ENCODE assay signal across 8 cellular contexts in the genomic region with DNA sequence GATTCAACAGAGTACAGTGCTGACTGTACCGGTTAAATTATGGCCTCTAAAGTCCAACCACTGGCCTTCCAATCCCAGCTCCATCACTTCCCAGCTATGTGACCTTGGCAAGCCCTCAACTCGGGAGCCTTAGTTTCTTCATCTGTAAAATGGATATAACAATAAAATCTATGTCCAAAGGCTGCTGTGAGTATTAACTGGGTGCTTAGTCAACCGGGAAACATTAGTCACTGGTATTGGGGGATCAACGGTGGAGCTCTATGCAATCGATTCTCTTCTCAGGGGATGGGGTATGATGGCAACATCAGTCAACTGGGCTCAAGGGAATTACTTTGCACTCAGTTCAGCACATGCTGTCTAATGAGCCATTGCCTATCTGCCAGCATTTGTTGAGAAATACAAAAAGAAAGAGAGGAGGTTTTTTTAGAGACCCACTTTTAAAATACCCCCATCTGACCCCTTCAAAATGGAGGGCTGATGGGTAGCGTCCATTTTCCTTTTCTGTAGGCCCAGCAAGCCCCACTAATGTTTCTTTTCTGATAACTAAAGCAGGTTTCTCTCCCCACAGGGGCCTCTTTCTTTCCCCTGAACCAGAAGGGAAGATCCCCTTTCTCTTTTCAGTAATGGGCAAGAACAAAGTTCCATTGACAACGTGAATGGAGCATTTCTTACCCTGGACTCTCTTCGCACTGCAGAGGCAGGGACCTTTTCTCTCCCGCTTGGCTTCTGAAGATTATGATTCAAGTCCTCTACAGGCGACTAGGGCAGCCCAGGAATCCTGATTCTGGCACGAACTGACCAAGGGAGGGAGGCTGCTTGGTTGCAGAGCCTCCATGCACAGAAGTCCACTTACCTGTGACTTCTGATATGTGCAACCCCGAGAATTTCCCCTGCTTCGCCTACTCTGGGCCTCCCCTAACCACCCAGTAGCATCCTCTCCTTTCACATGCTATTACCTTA. TPM values are rescaled to one million over a fixed set of nuclear protein-coding genes. Genes with fewer than 3 reads are reported as not detected.
DNase-seq lines count a peak whose midpoint lies in the region; ATAC-seq, FAIRE-seq and TF ChIP-seq lines count a peak whose summit lies in the region.

No MANE protein-coding gene starts in this region.

- POLR2A ChIA-PET in activated CD4-positive, alpha-beta memory T cell treated with anti-CD3 and anti-CD28 coated beads, Interleukin-2, amount 10 ng/mL, durations not matched to agents 7 days and 5 days (lab: Charles Lee), result interaction anchor here (0.7 to 1.8 kb wide), 5 partner anchors 8 to 13 kb away, joined by 3 to 10 read pairs (median 3); no protein-coding TSS in a partner anchor

- H3K9me3 Mint-ChIP-seq in activated naive CD4-positive, alpha-beta T cell treated with anti-CD3 and anti-CD28 coated beads for 36 hours, result no peaks in the 10 kb centered on the region
- no peaks in the 10 kb centered on the region for H3K9me3 Mint-ChIP-seq in activated CD4-positive, alpha-beta memory T cell treated with anti-CD3 and anti-CD28 coated beads, Interleukin-2, amount 10 ng/mL, durations not matched to agents 7 days and 5 days
- H3K9me3 Mint-ChIP-seq in stimulated activated effector memory CD8-positive, alpha-beta T cell treated with anti-CD3 and anti-CD28 coated beads, Interleukin-12 subunit alpha, Interleukin-12 subunit beta, amount 100 ng/mL, for 72 hours, result no peaks in the 10 kb centered on the region
- no peaks in the 10 kb centered on the region for H3K9me3 Mint-ChIP-seq in type B pancreatic cell

- peak; percentile 37 for ATAC-seq in HG02759 (IDR thresholded peaks at IDR 0.05; ENCODE audit: unreplicated experiment)
- ATAC-seq in stimulated activated effector memory CD8-positive, alpha-beta T cell treated with anti-CD3 and anti-CD28 coated beads, Interleukin-12 subunit alpha, Interleukin-12 subunit beta, amount 100 ng/mL, for 72 hours, result peak; percentile 58

- H3K4me3 Mint-ChIP-seq in activated naive CD4-positive, alpha-beta T cell treated with anti-CD3 and anti-CD28 coated beads for 36 hours, result peak overlapping the region; percentile 72
- peak overlapping the region; percentile 14 for H3K4me3 Mint-ChIP-seq in activated CD4-positive, alpha-beta memory T cell treated with anti-CD3 and anti-CD28 coated beads, Interleukin-2, amount 10 ng/mL, durations not matched to agents 7 days and 5 days
- peak overlapping the region; percentile 43 for H3K4me3 Mint-ChIP-seq in stimulated activated effector memory CD8-positive, alpha-beta T cell treated with anti-CD3 and anti-CD28 coated beads, Interleukin-12 subunit alpha, Interleukin-12 subunit beta, amount 100 ng/mL, for 72 hours
- no peak overlapping the region for H3K4me3 Mint-ChIP-seq in type B pancreatic cell

- TF ChIP-seq CTCF in D721Med (IDR thresholded peaks at IDR 0.05; ENCODE audit: insufficient read depth, missing control alignments), result no peak
- no peak for TF ChIP-seq CTCF in type B pancreatic cell (conservative IDR thresholded peaks at IDR 0.05)

- DNase-seq in activated naive CD4-positive, alpha-beta T cell treated with anti-CD3 and anti-CD28 coated beads for 36 hours, result peak; percentile 63
- DNase-seq in activated naive CD4-positive, alpha-beta T cell treated with Interleukin-2 at 50 U/mL for 16 hours, result no peak
- no peak for DNase-seq in activated CD4-positive, alpha-beta memory T cell treated with anti-CD3 and anti-CD28 coated beads, Interleukin-2, amount 10 ng/mL, durations not matched to agents 7 days and 5 days
- DNase-seq in stimulated activated effector memory CD8-positive, alpha-beta T cell treated with anti-CD3 and anti-CD28 coated beads, Interleukin-12 subunit alpha, Interleukin-12 subunit beta, amount 100 ng/mL, for 72 hours (ENCODE audit: low spot score in 2 of 2), result no peak
- DNase-seq in D721Med (ENCODE audit: insufficient read length, low spot score), result no peak
- no peak for DNase-seq in SIG-M5 (lab: John Stamatoyannopoulos, UW)
- no peak for DNase-seq in type B pancreatic cell (ENCODE audit: extremely low spot score, unreplicated experiment)

- FAIRE-seq in D721Med (lab: Jason Lieb, UNC), result no peak

- CTCF ChIA-PET in activated naive CD4-positive, alpha-beta T cell treated with anti-CD3 and anti-CD28 coated beads for 36 hours (lab: Charles Lee), result interaction anchor here (0.6 to 8.5 kb wide), 7 partner anchors 8 to 62 kb away, joined by 3 to 95 read pairs (median 4); no protein-coding TSS in a partner anchor
- CTCF ChIA-PET in activated CD4-positive, alpha-beta memory T cell treated with anti-CD3 and anti-CD28 coated beads, Interleukin-2, amount 10 ng/mL, durations not matched to agents 7 days and 5 days (lab: Charles Lee), result interaction anchor here (1.0 to 3.0 kb wide), 3 partner anchors 8 to 11 kb away, joined by 3 to 18 read pairs (median 6); no protein-coding TSS in a partner anchor

- no peaks in the 10 kb centered on the region for H3K27me3 Mint-ChIP-seq in activated naive CD4-positive, alpha-beta T cell treated with anti-CD3 and anti-CD28 coated beads for 36 hours (ENCODE audit: low read depth)
- H3K27me3 Mint-ChIP-seq in activated CD4-positive, alpha-beta memory T cell treated with anti-CD3 and anti-CD28 coated beads, Interleukin-2, amount 10 ng/mL, durations not matched to agents 7 days and 5 days, result no peaks in the 10 kb centered on the region
- no peaks in the 10 kb centered on the region for H3K27me3 Mint-ChIP-seq in type B pancreatic cell

- intact Hi-C loops in activated naive CD4-positive, alpha-beta T cell treated with anti-CD3 and anti-CD28 coated beads for 36 hours (cut with micrococcal nuclease), result loop anchor here (1.0 to 5.0 kb wide), 7 partner anchors 9 to 671 kb away; partner anchors contain the start of genes AGFG1, MFF and RHBDD1

- H3K4me1 Mint-ChIP-seq in activated naive CD4-positive, alpha-beta T cell treated with anti-CD3 and anti-CD28 coated beads for 36 hours (ENCODE audit: low read depth), result peaks cover 91% of the 10 kb centered on the region
- H3K4me1 Mint-ChIP-seq in activated CD4-positive, alpha-beta memory T cell treated with anti-CD3 and anti-CD28 coated beads, Interleukin-2, amount 10 ng/mL, durations not matched to agents 7 days and 5 days, result peaks cover 65% of the 10 kb centered on the region
- peaks cover 45% of the 10 kb centered on the region for H3K4me1 Mint-ChIP-seq in stimulated activated effector memory CD8-positive, alpha-beta T cell treated with anti-CD3 and anti-CD28 coated beads, Interleukin-12 subunit alpha, Interleukin-12 subunit beta, amount 100 ng/mL, for 72 hours
- H3K4me1 Mint-ChIP-seq in type B pancreatic cell (ENCODE audit: unreplicated experiment), result peaks cover 11% of the 10 kb centered on the region

- no peaks in the 10 kb centered on the region for H3K36me3 Mint-ChIP-seq in activated naive CD4-positive, alpha-beta T cell treated with anti-CD3 and anti-CD28 coated beads for 36 hours (ENCODE audit: low read depth)
- H3K36me3 Mint-ChIP-seq in activated CD4-positive, alpha-beta memory T cell treated with anti-CD3 and anti-CD28 coated beads, Interleukin-2, amount 10 ng/mL, durations not matched to agents 7 days and 5 days (ENCODE audit: low read depth), result no peaks in the 10 kb centered on the region
- H3K36me3 Mint-ChIP-seq in stimulated activated effector memory CD8-positive, alpha-beta T cell treated with anti-CD3 and anti-CD28 coated beads, Interleukin-12 subunit alpha, Interleukin-12 subunit beta, amount 100 ng/mL, for 72 hours, result no peaks in the 10 kb centered on the region
- H3K36me3 Mint-ChIP-seq in type B pancreatic cell, result no peaks in the 10 kb centered on the region

- H3K27ac Mint-ChIP-seq in activated naive CD4-positive, alpha-beta T cell treated with anti-CD3 and anti-CD28 coated beads for 36 hours, result peak overlapping the region; percentile 99
- H3K27ac Mint-ChIP-seq in activated CD4-positive, alpha-beta memory T cell treated with anti-CD3 and anti-CD28 coated beads, Interleukin-2, amount 10 ng/mL, durations not matched to agents 7 days and 5 days, result peak overlapping the region; percentile 74
- peak overlapping the region; percentile 55 for H3K27ac Mint-ChIP-seq in stimulated activated effector memory CD8-positive, alpha-beta T cell treated with anti-CD3 and anti-CD28 coated beads, Interleukin-12 subunit alpha, Interleukin-12 subunit beta, amount 100 ng/mL, for 72 hours
- no peak overlapping the region for H3K27ac Mint-ChIP-seq in type B pancreatic cell

RNA-seq across cellular contexts. Expression of gene AGFG1, which starts 8.7 kb away (rescaled TPM):
- 100 to 1,000 TPM; 153 to 157 TPM for total RNA-seq in activated naive CD4-positive, alpha-beta T cell treated with anti-CD3 and anti-CD28 coated beads for 36 hours
- total RNA-seq in activated CD4-positive, alpha-beta memory T cell treated with anti-CD3 and anti-CD28 coated beads, Interleukin-2, amount 10 ng/mL, durations not matched to agents 7 days and 5 days, result 10 to 100 TPM; 59.7 to 64.0 TPM
- total RNA-seq in type B pancreatic cell (ENCODE audit: low replicate concordance), result 63.2 and 75.6 TPM in 2 replicates
